Comparison of ENCODE assay signal across 1 cellular context in the genomic region with DNA sequence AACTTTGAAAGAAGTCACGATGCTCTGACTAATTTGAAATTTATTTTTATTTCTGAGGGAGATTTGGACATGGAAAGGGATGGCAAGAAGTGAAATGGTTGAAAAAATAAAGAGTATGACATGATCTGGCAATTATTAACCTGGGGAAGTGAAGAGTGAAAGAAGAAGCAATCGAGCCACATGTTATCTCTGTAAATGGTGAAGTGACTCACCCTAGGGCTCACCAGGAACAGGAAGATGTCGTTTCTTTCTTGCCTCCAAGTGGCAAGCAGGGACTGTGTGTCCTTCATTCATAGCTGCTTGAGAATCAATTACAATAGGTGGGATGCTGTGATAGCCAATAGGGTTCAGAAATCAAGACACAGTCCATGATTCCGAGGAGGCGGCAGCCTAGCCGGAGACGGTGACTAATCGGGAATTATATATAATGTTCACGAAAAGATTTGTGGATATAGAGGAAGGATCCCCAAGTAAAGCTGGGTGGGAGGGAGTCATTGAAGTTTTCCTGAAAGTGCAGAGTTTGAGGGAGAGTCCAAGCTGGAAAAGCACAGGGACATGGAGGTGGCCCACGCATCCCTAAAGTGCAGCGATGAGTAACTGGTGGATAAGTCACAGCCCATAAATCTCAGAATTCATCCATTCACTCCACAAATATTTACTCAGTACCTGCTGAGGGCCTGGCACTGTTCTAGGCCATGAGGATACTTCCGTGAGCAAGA.
TF ChIP-seq lines count a peak whose summit lies in the region.

No MANE protein-coding gene starts in this region.

TF ChIP-seq in HepG2, 621 proteins besides CTCF, POLR2A, EP300 and RAD21 (continued from another document and continues in another):
- TF ChIP-seq ZNF574 (CRISPR knock-in tag; IDR thresholded peaks at IDR 0.05) (no peak), YY1 (IDR thresholded peaks at IDR 0.05; ENCODE audit: insufficient read depth, insufficient replicate concordance, low read depth, low read length) (no peak), ZMYM4 (CRISPR knock-in tag; IDR thresholded peaks at IDR 0.05) (no peak), SRF (IDR thresholded peaks at IDR 0.05; ENCODE audit: low read depth, low read length) (no peak), ZSCAN12 (CRISPR knock-in tag; IDR thresholded peaks at IDR 0.05) (no peak), HNRNPLL (IDR thresholded peaks at IDR 0.05; ENCODE audit: low read depth, low read length, poor library complexity, severe bottlenecking) (no peak), SMAD9 (CRISPR knock-in tag; IDR thresholded peaks at IDR 0.05) (no peak), ZNF276 (CRISPR knock-in tag; IDR thresholded peaks at IDR 0.05; ENCODE audit: low read depth) (no peak), ZNF335 (CRISPR knock-in tag; IDR thresholded peaks at IDR 0.05) (no peak), EZH2 (conservative IDR thresholded peaks at IDR 0.05; ENCODE audit: low read depth, low read length) (no peak), MXD3 (CRISPR knock-in tag; IDR thresholded peaks at IDR 0.05) (no peak), ZNF737 (CRISPR knock-in tag; IDR thresholded peaks at IDR 0.05; ENCODE audit: borderline replicate concordance) (no peak), ZBTB4 (CRISPR knock-in tag; IDR thresholded peaks at IDR 0.05; ENCODE audit: borderline replicate concordance) (no peak), LCORL (IDR thresholded peaks at IDR 0.05) (no peak), LCORL (CRISPR knock-in tag; IDR thresholded peaks at IDR 0.05) (no peak), ZNF18 (CRISPR knock-in tag; IDR thresholded peaks at IDR 0.05; ENCODE audit: insufficient replicate concordance) (no peak), ZNF607 (CRISPR knock-in tag; IDR thresholded peaks at IDR 0.05; ENCODE audit: borderline replicate concordance) (no peak), NR2C2 (CRISPR knock-in tag; IDR thresholded peaks at IDR 0.05; ENCODE audit: borderline replicate concordance) (0 out of 2 replicates have a peak, but pooled peaks have one; percentile 21), BCL6 (CRISPR knock-in tag; IDR thresholded peaks at IDR 0.05) (peak; percentile 70), ZKSCAN1 (IDR thresholded peaks at IDR 0.05; ENCODE audit: low read length) (no peak), GATAD2A (CRISPR knock-in tag; IDR thresholded peaks at IDR 0.05) (peak; percentile 16), NR2F6 (IDR thresholded peaks at IDR 0.05) (no peak), NR2F6 (CRISPR knock-in tag; IDR thresholded peaks at IDR 0.05) (no peak), ZNF331 (CRISPR knock-in tag; IDR thresholded peaks at IDR 0.05) (0 out of 2 replicates have a peak, but pooled peaks have one; percentile 9), ZNF563 (CRISPR knock-in tag; IDR thresholded peaks at IDR 0.05) (no peak)
- TF ChIP-seq, protein P1, sequence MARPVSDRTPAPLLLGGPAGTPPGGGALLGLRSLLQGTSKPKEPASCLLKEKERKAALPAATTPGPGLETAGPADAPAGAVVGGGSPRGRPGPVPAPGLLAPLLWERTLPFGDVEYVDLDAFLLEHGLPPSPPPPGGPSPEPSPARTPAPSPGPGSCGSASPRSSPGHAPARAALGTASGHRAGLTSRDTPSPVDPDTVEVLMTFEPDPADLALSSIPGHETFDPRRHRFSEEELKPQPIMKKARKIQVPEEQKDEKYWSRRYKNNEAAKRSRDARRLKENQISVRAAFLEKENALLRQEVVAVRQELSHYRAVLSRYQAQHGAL (CRISPR knock-in tag; IDR thresholded peaks at IDR 0.05; ENCODE audit: not compliant biosample characterization): no peak
- TF ChIP-seq, protein P2, sequence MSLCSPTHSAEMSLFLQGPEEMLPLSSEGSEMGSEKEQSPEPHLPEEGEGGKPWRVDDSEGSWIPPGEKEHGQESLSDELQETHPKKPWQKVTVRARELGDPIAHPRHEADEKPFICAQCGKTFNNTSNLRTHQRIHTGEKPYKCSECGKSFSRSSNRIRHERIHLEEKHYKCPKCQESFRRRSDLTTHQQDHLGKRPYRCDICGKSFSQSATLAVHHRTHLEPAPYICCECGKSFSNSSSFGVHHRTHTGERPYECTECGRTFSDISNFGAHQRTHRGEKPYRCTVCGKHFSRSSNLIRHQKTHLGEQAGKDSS (CRISPR knock-in tag; IDR thresholded peaks at IDR 0.05; ENCODE audit: borderline replicate concordance, low read depth): peak; percentile 67
- TF ChIP-seq, protein P3, sequence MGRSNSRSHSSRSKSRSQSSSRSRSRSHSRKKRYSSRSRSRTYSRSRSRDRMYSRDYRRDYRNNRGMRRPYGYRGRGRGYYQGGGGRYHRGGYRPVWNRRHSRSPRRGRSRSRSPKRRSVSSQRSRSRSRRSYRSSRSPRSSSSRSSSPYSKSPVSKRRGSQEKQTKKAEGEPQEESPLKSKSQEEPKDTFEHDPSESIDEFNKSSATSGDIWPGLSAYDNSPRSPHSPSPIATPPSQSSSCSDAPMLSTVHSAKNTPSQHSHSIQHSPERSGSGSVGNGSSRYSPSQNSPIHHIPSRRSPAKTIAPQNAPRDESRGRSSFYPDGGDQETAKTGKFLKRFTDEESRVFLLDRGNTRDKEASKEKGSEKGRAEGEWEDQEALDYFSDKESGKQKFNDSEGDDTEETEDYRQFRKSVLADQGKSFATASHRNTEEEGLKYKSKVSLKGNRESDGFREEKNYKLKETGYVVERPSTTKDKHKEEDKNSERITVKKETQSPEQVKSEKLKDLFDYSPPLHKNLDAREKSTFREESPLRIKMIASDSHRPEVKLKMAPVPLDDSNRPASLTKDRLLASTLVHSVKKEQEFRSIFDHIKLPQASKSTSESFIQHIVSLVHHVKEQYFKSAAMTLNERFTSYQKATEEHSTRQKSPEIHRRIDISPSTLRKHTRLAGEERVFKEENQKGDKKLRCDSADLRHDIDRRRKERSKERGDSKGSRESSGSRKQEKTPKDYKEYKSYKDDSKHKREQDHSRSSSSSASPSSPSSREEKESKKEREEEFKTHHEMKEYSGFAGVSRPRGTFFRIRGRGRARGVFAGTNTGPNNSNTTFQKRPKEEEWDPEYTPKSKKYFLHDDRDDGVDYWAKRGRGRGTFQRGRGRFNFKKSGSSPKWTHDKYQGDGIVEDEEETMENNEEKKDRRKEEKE (IDR thresholded peaks at IDR 0.05): no peak
- TF ChIP-seq, protein P4, sequence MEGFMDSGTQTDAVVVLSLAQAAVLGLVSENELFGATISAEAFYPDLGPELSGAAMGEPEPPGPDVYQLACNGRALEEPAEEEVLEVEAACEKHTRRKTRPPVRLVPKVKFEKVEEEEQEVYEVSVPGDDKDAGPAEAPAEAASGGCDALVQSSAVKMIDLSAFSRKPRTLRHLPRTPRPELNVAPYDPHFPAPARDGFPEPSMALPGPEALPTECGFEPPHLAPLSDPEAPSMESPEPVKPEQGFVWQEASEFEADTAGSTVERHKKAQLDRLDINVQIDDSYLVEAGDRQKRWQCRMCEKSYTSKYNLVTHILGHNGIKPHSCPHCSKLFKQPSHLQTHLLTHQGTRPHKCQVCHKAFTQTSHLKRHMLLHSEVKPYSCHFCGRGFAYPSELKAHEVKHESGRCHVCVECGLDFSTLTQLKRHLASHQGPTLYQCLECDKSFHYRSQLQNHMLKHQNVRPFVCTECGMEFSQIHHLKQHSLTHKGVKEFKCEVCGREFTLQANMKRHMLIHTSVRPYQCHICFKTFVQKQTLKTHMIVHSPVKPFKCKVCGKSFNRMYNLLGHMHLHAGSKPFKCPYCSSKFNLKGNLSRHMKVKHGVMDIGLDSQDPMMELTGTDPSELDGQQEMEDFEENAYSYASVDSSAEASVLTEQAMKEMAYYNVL (CRISPR knock-in tag; IDR thresholded peaks at IDR 0.05; ENCODE audit: borderline replicate concordance): no peak
